In genomic region chr2:158489366-158490112, GRCh38 we compare ENCODE assay signal across 24 cellular contexts.
DNase-seq lines count a peak whose midpoint lies in the region; ATAC-seq lines count a peak whose summit lies in the region.
"Had no signal": no experiment of that assay in that cellular context is flagged by ENCODE, and none has a peak within 500 bp of the region (broad histone marks: within the 10 kb centered on the region; RNA-seq: fewer than 3 reads in every experiment).

No MANE protein-coding gene starts in this region.

- ATAC-seq in HG03108 (IDR thresholded peaks at IDR 0.05; ENCODE audit: unreplicated experiment): no peak
- no peak for ATAC-seq in HG03571 (IDR thresholded peaks at IDR 0.05; ENCODE audit: unreplicated experiment)
- ATAC-seq: natural killer cell; stimulated activated naive CD8-positive, alpha-beta T cell treated with anti-CD3 and anti-CD28 coated beads, Interleukin-15, Interleukin-2, amounts not matched to agents 100 U/mL and 50 U/mL, for 24 hours had no signal

- no peaks in the 10 kb centered on the region for H3K27me3 ChIP-seq in BLaER1 treated with 17β-estradiol and CSF1 and Interleukin-3, amounts not matched to agents 10 nM and 100 nM
- H3K27me3 ChIP-seq in HUES48 (ENCODE audit: control insufficient read depth, insufficient read depth, low read length): no peaks in the 10 kb centered on the region
- H3K27me3 ChIP-seq: tibial artery had no signal

- H3K4me3 ChIP-seq in BLaER1 treated with 17β-estradiol and CSF1 and Interleukin-3, amounts not matched to agents 10 nM and 100 nM: no peak overlapping the region
- H3K4me3 ChIP-seq in HUES48 (ENCODE audit: low read depth, low read length): peak overlapping the region; percentile 33; the same call in 1 of the 2 replicates
- H3K4me3 ChIP-seq: tibial artery had no signal

- DNase-seq in cerebellar cortex (ENCODE audit: low spot score): peak; percentile 51
- DNase-seq in left kidney (ENCODE audit: low read depth, low spot score): peak; percentile 15
- DNase-seq in NCI-H2196 treated with DMSO at 0.1 percent for 48 hours (lab: John Stamatoyannopoulos, UW; ENCODE audit: unreplicated experiment): no peak
- no peak for DNase-seq in SW 1271 (lab: John Stamatoyannopoulos, UW)
- DNase-seq: activated CD4-positive, alpha-beta T cell treated with anti-CD3 and anti-CD28 coated beads for 4 hours; activated naive CD8-positive, alpha-beta T cell treated with anti-CD3 and anti-CD28 coated beads for 36 hours; CD4-positive, alpha-beta T cell; cortex of kidney; DMS53; kidney glomerular epithelial cell; natural killer cell; NCI-H1092 treated with DMSO at 0.1 percent for 48 hours; NCI-H2081 treated with DMSO at 0.1 percent for 48 hours; NCI-H526; small intestine; stimulated activated CD4-positive, alpha-beta T cell treated with anti-CD3 and anti-CD28 coated beads, Interleukin-2, amount 100 ng/mL, for 48 hours; stimulated activated naive CD8-positive, alpha-beta T cell treated with anti-CD3 and anti-CD28 coated beads, Interleukin-15, Interleukin-2, amounts not matched to agents 100 U/mL and 50 U/mL, for 24 hours; T-helper 1 cell; tibial artery had no signal

- peaks cover 3 to 32% (median 21%) of the 10 kb centered on the region in 10 experiments for H3K4me1 ChIP-seq in BLaER1 treated with 17β-estradiol and CSF1 and Interleukin-3, amounts not matched to agents 10 nM and 100 nM
- peaks cover 67% of the 10 kb centered on the region for H3K4me1 ChIP-seq in HUES48 (ENCODE audit: control insufficient read depth, insufficient read depth, low read length)

- H3K4me2 ChIP-seq in BLaER1 treated with 17β-estradiol and CSF1 and Interleukin-3, amounts not matched to agents 10 nM and 100 nM: peak overlapping the region in 8 of 11 experiments; percentile 1 to 45 (median 20); a peak in 8 of 22 replicates

- no peak overlapping the region for H3K9ac ChIP-seq in BLaER1 treated with 17β-estradiol and CSF1 and Interleukin-3, amounts not matched to agents 10 nM and 100 nM
- no peak overlapping the region for H3K9ac ChIP-seq in HUES48 (ENCODE audit: low read depth, low read length)

- 0 out of 22 replicates have a peak, but pooled peaks cover 0 to 16% (median 0%) of the 10 kb centered on the region in 11 experiments for H4K20me1 ChIP-seq in BLaER1 treated with 17β-estradiol and CSF1 and Interleukin-3, amounts not matched to agents 10 nM and 100 nM

- H3K27ac ChIP-seq in BLaER1 treated with 17β-estradiol and CSF1 and Interleukin-3, amounts not matched to agents 10 nM and 100 nM: no peak overlapping the region
- peak overlapping the region; percentile 82 for H3K27ac ChIP-seq in HUES48 (ENCODE audit: low read depth, low read length)
- H3K27ac ChIP-seq: epithelial cell of prostate, tibial artery had no signal

- H3K36me3 ChIP-seq in BLaER1 treated with 17β-estradiol and CSF1 and Interleukin-3, amounts not matched to agents 10 nM and 100 nM: no peaks in the 10 kb centered on the region
- no peaks in the 10 kb centered on the region for H3K36me3 ChIP-seq in HUES48 (ENCODE audit: control insufficient read depth, insufficient read depth, low read length)
- H3K36me3 ChIP-seq: tibial artery had no signal

- no peaks in the 10 kb centered on the region for H3K9me3 ChIP-seq in BLaER1 treated with 17β-estradiol and CSF1 and Interleukin-3, amounts not matched to agents 10 nM and 100 nM (replicated peaks in 1 of 11)
- no peaks in the 10 kb centered on the region for H3K9me3 ChIP-seq in HUES48 (ENCODE audit: control insufficient read depth, insufficient read depth, low read length)
- H3K9me3 ChIP-seq: tibial artery had no signal

Comparison
In these comparisons a context has a peak if more than half of its experiments do, and no peak if none do; other contexts are left out.
1. DNase-seq: peak in cerebellar cortex (single experiment) and left kidney (single experiment); none in NCI-H2196 treated with DMSO at 0.1 percent for 48 hours (single experiment) and SW 1271 (0 of 2).